ENCODE assay signal across 19 cellular contexts in the genomic region with DNA sequence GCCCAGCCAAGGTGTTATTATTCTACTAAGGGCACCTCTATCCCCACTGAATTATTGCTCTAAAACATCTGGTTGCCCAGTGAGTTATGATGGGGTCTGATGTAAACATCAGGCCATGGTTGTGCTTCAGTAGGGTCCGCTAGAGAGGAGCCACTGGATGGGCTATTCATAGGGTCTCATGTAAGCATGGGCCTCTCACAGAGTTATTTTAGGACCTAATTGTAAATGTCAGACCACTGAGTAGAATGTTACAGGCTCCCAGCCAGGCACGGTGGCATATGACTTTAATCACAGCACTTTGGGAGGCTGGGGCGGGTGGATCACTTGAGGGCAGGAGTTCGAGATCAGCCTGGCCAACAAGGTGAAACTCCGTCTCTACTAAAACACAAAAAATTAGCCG. TPM values are rescaled to one million over a fixed set of nuclear protein-coding genes. Genes with fewer than 3 reads are reported as not detected.
A peak's percentile ranks its signal among the peaks of the same experiment; 100 is the strongest.
DNase-seq lines count a peak whose midpoint lies in the region; ATAC-seq and TF ChIP-seq lines count a peak whose summit lies in the region.
"Had no signal": no experiment of that assay in that cellular context is flagged by ENCODE, and none has a peak within 500 bp of the region (broad histone marks: within the 10 kb centered on the region; RNA-seq: fewer than 3 reads in every experiment).

No MANE protein-coding gene starts in this region.

- no peaks in the 10 kb centered on the region for H3K36me3 ChIP-seq in heart left ventricle
- H3K36me3 ChIP-seq in right atrium auricular region = no peaks in the 10 kb centered on the region
- H3K36me3 ChIP-seq in spleen = peaks cover 0 to 12% (median 0%) of the 10 kb centered on the region in 6 donors

- no peaks in the 10 kb centered on the region for H3K27me3 ChIP-seq in heart left ventricle
- no peaks in the 10 kb centered on the region for H3K27me3 ChIP-seq in right atrium auricular region
- H3K27me3 ChIP-seq in spleen (replicated peaks in 1 of 7) = peaks cover 0 to 12% (median 6%) of the 10 kb centered on the region in 7 donors

- no peak for TF ChIP-seq POLR2A in heart left ventricle (IDR thresholded peaks at IDR 0.05)
- no peak for TF ChIP-seq POLR2A in spleen (IDR thresholded peaks at IDR 0.05)

- ATAC-seq in heart left ventricle (peak; percentile 5 to 76 (median 49)), left cardiac atrium (no peak), left ventricle myocardium superior (peak; percentile 51), GM19395 (IDR thresholded peaks at IDR 0.05; ENCODE audit: unreplicated experiment) (no peak)
- ATAC-seq: A549 had no signal

- 61 to 78% (median 72%) methylated on average over 6 of the region's 6 CpGs for WGBS in heart left ventricle, 4 donors
- WGBS in spleen, 5 donors = 88 to 93% (median 92%) methylated on average over 6 of the region's 6 CpGs

- H3K4me3 ChIP-seq in heart left ventricle = no peak overlapping the region
- no peak overlapping the region for H3K4me3 ChIP-seq in right atrium auricular region
- no peak overlapping the region for H3K4me3 ChIP-seq in spleen
- H3K4me3 ChIP-seq: A549, HAP-1 had no signal

- intact Hi-C loops in heart left ventricle (cut with DNase I) = no loop called here
- intact Hi-C loops in left cardiac atrium (cut with DNase I) = no loop called here
- intact Hi-C loops in left ventricle myocardium superior (cut with micrococcal nuclease) = no loop called here
- intact Hi-C loops in spleen (cut with DNase I; ENCODE audit: low total_unique reads) = no loop called here

- TF ChIP-seq CTCF in heart left ventricle (IDR thresholded peaks at IDR 0.05) (no peak), right atrium auricular region (IDR thresholded peaks at IDR 0.05) (no peak), spleen (IDR thresholded peaks at IDR 0.05 in 8 of 11, conservative IDR thresholded peaks at IDR 0.05 in 3 of 11) (no peak)

- H3K9me3 ChIP-seq in heart left ventricle = no peaks in the 10 kb centered on the region
- no peaks in the 10 kb centered on the region for H3K9me3 ChIP-seq in right atrium auricular region
- H3K9me3 ChIP-seq in spleen = no peaks in the 10 kb centered on the region
- H3K9me3 ChIP-seq: A549, HAP-1 had no signal

- H3K27ac ChIP-seq in heart left ventricle (peak overlapping the region in 1 of 12 donors; percentile 22), right atrium auricular region (no peak overlapping the region), spleen (no peak overlapping the region)
- H3K27ac ChIP-seq: A549 had no signal

- DNase-seq in heart left ventricle (peak in 2 of 5 donors; percentile 39 to 50), left cardiac atrium (no peak), left ventricle myocardium superior (no peak), right atrium auricular region (ENCODE audit: low spot score) (no peak), spleen (peak; percentile 24)
- DNase-seq: 8988T; ACHN; C1 segment of cervical spinal cord; Calu3; CD4-positive, alpha-beta memory T cell; COR-L47; DMS53; DMS79 treated with DMSO at 0.1 percent for 48 hours; GF-D8; GOT3; HFFc6 had no signal

- H3K4me1 ChIP-seq in heart left ventricle = peaks cover 0 to 16% (median 4%) of the 10 kb centered on the region in 12 donors
- H3K4me1 ChIP-seq in right atrium auricular region = peaks cover 0 to 9% of the 10 kb centered on the region in 2 donors
- peaks cover 0 to 13% (median 10%) of the 10 kb centered on the region in 6 donors for H3K4me1 ChIP-seq in spleen
- H3K4me1 ChIP-seq: HAP-1 had no signal

RNA-seq across cellular contexts. Expression of gene RAPGEFL1, which starts 5.3 kb away (rescaled TPM):
- 1 to 10 TPM; 2.2 to 4.8 (median 2.9) TPM for total RNA-seq in heart left ventricle
- polyA plus RNA-seq in heart left ventricle = 1 to 10 TPM; 3.3 to 6.6 TPM
- total RNA-seq in left cardiac atrium = 1 to 10 TPM; 2.8 to 4.6 TPM
- total RNA-seq in left ventricle myocardium superior = 3.8 TPM
- total RNA-seq in right atrium auricular region = 1 to 10 TPM; 1.6 to 2.9 TPM
- 10 to 100 TPM in 2 of 7 donors, 1 to 10 TPM in 5; 5.1 to 12.7 (median 9.5) TPM for total RNA-seq in spleen
- polyA plus RNA-seq in spleen = 1 to 10 TPM; 2.9 to 5.9 (median 3.3) TPM

RNA-seq across cellular contexts. Expression of gene WIPF2, which starts 36.5 kb away (rescaled TPM):
- total RNA-seq in heart left ventricle (10 to 100 TPM in 6 of 9 donors, 1 to 10 TPM in 3; 8.4 to 17.6 (median 11.2) TPM), left cardiac atrium (10 to 100 TPM; 13.9 to 14.4 TPM), left ventricle myocardium superior (11.3 TPM), right atrium auricular region (1 to 10 TPM; 5.0 to 8.5 TPM), spleen (10 to 100 TPM; 16.9 to 43.2 (median 29.7) TPM)
- polyA plus RNA-seq in heart left ventricle (10 to 100 TPM in 1 of 2 donors, 1 to 10 TPM in 1; 6.6 to 12.2 TPM), spleen (10 to 100 TPM in 1 of 3 donors, 1 to 10 TPM in 2; 3.7 to 11.3 (median 4.7) TPM)

RNA-seq across cellular contexts. Expression of gene CASC3, which starts 42.3 kb away (rescaled TPM):
- total RNA-seq in heart left ventricle (10 to 100 TPM; 26.5 to 54.3 (median 42.2) TPM), left cardiac atrium (10 to 100 TPM; 49.6 to 53.1 TPM), left ventricle myocardium superior (48.1 TPM), right atrium auricular region (10 to 100 TPM; 26.0 to 35.5 TPM), spleen (100 to 1,000 TPM in 1 of 7 donors, 10 to 100 TPM in 6; 67.0 to 105 (median 78.5) TPM)
- polyA plus RNA-seq in heart left ventricle (10 to 100 TPM; 27.9 to 33.4 TPM), spleen (10 to 100 TPM; 20.2 to 38.9 (median 35.0) TPM)

Comparison
In these comparisons a context has a peak if more than half of its experiments do, and no peak if none do; other contexts are left out.
1. ATAC-seq: peak in heart left ventricle (4 of 4) and left ventricle myocardium superior (single experiment); none in left cardiac atrium (0 of 2) and GM19395 (single experiment).